In genomic region chr22:46593996-46594946, GRCh38 we compare ENCODE assay signal across 24 cellular contexts. TPM values are rescaled to one million over a fixed set of nuclear protein-coding genes. Genes with fewer than 3 reads are reported as not detected.
DNase-seq lines count a peak whose midpoint lies in the region; ATAC-seq and TF ChIP-seq lines count a peak whose summit lies in the region.
"Had no signal": no experiment of that assay in that cellular context is flagged by ENCODE, and none has a peak within 500 bp of the region (broad histone marks: within the 10 kb centered on the region; RNA-seq: fewer than 3 reads in every experiment).

No MANE protein-coding gene starts in this region.

- H3K27me3 ChIP-seq in heart right ventricle (no peaks in the 10 kb centered on the region), neural progenitor cell (no peaks in the 10 kb centered on the region), upper lobe of left lung (no peaks in the 10 kb centered on the region)

- ATAC-seq in heart right ventricle = no peak
- no peak for ATAC-seq in Right ventricle myocardium superior (ENCODE audit: poor library complexity)
- no peak for ATAC-seq in activated CD8-positive, alpha-beta T cell treated with anti-CD3 and anti-CD28 coated beads, Interleukin-2, amount 10 ng/mL, durations not matched to agents 7 days and 5 days
- no peak for ATAC-seq in upper lobe of left lung (ENCODE audit: low FRiP score in 2 of 2)
- no peak for ATAC-seq in HG02981 (IDR thresholded peaks at IDR 0.05; ENCODE audit: unreplicated experiment)
- no peak for ATAC-seq in HG02840 (IDR thresholded peaks at IDR 0.05; ENCODE audit: low FRiP score, unreplicated experiment)
- ATAC-seq: esophagus mucosa had no signal

- POLR2A ChIA-PET in activated CD8-positive, alpha-beta T cell treated with anti-CD3 and anti-CD28 coated beads, Interleukin-2, amount 10 ng/mL, durations not matched to agents 7 days and 5 days (lab: Charles Lee) = interaction anchor here (0.6 to 2.2 kb wide), 2 partner anchors 20 to 1431 kb away, joined by 3 to 6 read pairs; partner anchors contain the start of gene NUP50

- H3K4me3 ChIP-seq in heart right ventricle (no peak overlapping the region), neural progenitor cell (no peak overlapping the region), upper lobe of left lung (no peak overlapping the region)
- H3K4me3 ChIP-seq: lung, mucosa of descending colon, PC-9 had no signal

- H3K9me3 ChIP-seq in heart right ventricle (no peaks in the 10 kb centered on the region), neural progenitor cell (ENCODE audit: low read depth) (no peaks in the 10 kb centered on the region), upper lobe of left lung (no peaks in the 10 kb centered on the region)
- H3K9me3 ChIP-seq: mucosa of descending colon had no signal

- CTCF ChIA-PET in activated CD8-positive, alpha-beta T cell treated with anti-CD3 and anti-CD28 coated beads, Interleukin-2, amount 10 ng/mL, durations not matched to agents 7 days and 5 days (lab: Charles Lee) = no interaction called here

- H3F3A ChIP-seq in neural progenitor cell (ENCODE audit: low read depth) = no peaks in the 10 kb centered on the region

- no peaks in the 10 kb centered on the region for H3K36me3 Mint-ChIP-seq in activated CD8-positive, alpha-beta T cell treated with anti-CD3 and anti-CD28 coated beads, Interleukin-2, amount 10 ng/mL, durations not matched to agents 7 days and 5 days (ENCODE audit: low read depth)
- no peaks in the 10 kb centered on the region for H3K36me3 Mint-ChIP-seq in neural progenitor cell
- H3K36me3 Mint-ChIP-seq: CD4-positive, CD25-positive, alpha-beta regulatory T cell; IgD-negative memory B cell had no signal

- H3K79me2 ChIP-seq in neural progenitor cell (ENCODE audit: low read depth) = no peaks in the 10 kb centered on the region

- H3K4me1 ChIP-seq in heart right ventricle (peaks cover 24 to 87% (median 75%) of the 10 kb centered on the region in 9 donors), neural progenitor cell (no peaks in the 10 kb centered on the region), upper lobe of left lung (peaks cover 27 to 65% (median 45%) of the 10 kb centered on the region in 4 donors)

- no peak for DNase-seq in heart right ventricle
- no peak for DNase-seq in Right ventricle myocardium superior
- no peak for DNase-seq in activated CD8-positive, alpha-beta T cell treated with anti-CD3 and anti-CD28 coated beads, Interleukin-2, amount 10 ng/mL, durations not matched to agents 7 days and 5 days
- DNase-seq in neural progenitor cell (ENCODE audit: low spot score) = peak; percentile 0
- DNase-seq in upper lobe of left lung = peak in 1 of 2 donors; percentile 41
- DNase-seq in NCI-H2029 treated with DMSO at 0.1 percent for 48 hours (lab: John Stamatoyannopoulos, UW) = no peak
- DNase-seq: ACHN; activated CD4-positive, alpha-beta T cell treated with anti-CD3 and anti-CD28 coated beads for 1 hour; activated naive CD4-positive, alpha-beta T cell treated with anti-CD3 and anti-CD28 coated beads, Interleukin-2, amount 50 U/mL, for 16 hours; CD4-positive, CD25-positive, alpha-beta regulatory T cell; EL; NCI-H1105 treated with DMSO at 0.1 percent for 48 hours; NCI-H2081 treated with DMSO at 0.1 percent for 48 hours; NCI-H446; PC-9; stimulated activated CD8-positive, alpha-beta memory T cell treated with anti-CD3 and anti-CD28 coated beads, Interleukin-4, amount 100 ng/mL, for 48 hours had no signal

- H3K9ac ChIP-seq in neural progenitor cell = no peak overlapping the region

- H2AFZ ChIP-seq in neural progenitor cell (replicated peaks) = no peak overlapping the region
- H2AFZ ChIP-seq: PC-9 had no signal

- H3K27ac ChIP-seq in heart right ventricle (peak overlapping the region in 8 of 10 donors; percentile 78 to 91 (median 86)), neural progenitor cell (no peak overlapping the region), upper lobe of left lung (peak overlapping the region in 3 of 4 donors; percentile 81 to 83 (median 82))
- H3K27ac ChIP-seq: PC-9 had no signal

- H3K36me3 ChIP-seq in heart right ventricle (no peaks in the 10 kb centered on the region), neural progenitor cell (no peaks in the 10 kb centered on the region), upper lobe of left lung (no peaks in the 10 kb centered on the region)

- peaks cover 18% of the 10 kb centered on the region for H4K20me1 ChIP-seq in neural progenitor cell (ENCODE audit: low read depth)

- H3K4me3 Mint-ChIP-seq in activated CD8-positive, alpha-beta T cell treated with anti-CD3 and anti-CD28 coated beads, Interleukin-2, amount 10 ng/mL, durations not matched to agents 7 days and 5 days = no peak overlapping the region
- no peak overlapping the region for H3K4me3 Mint-ChIP-seq in neural progenitor cell
- H3K4me3 Mint-ChIP-seq: CD4-positive, CD25-positive, alpha-beta regulatory T cell; neural crest cell had no signal

- H3K27me3 Mint-ChIP-seq in activated CD8-positive, alpha-beta T cell treated with anti-CD3 and anti-CD28 coated beads, Interleukin-2, amount 10 ng/mL, durations not matched to agents 7 days and 5 days (ENCODE audit: low read depth) = peaks cover 3% of the 10 kb centered on the region
- H3K27me3 Mint-ChIP-seq in neural progenitor cell (ENCODE audit: insufficient read depth, low read depth) = peaks cover 2% of the 10 kb centered on the region
- H3K27me3 Mint-ChIP-seq: CD4-positive, CD25-positive, alpha-beta regulatory T cell; progenitor cell of endocrine pancreas had no signal

- no peak for TF ChIP-seq CTCF in heart right ventricle (IDR thresholded peaks at IDR 0.05)
- no peak for TF ChIP-seq CTCF in neural progenitor cell (IDR thresholded peaks at IDR 0.05)
- TF ChIP-seq CTCF in upper lobe of left lung (IDR thresholded peaks at IDR 0.05) = no peak

- H3K27ac Mint-ChIP-seq in activated CD8-positive, alpha-beta T cell treated with anti-CD3 and anti-CD28 coated beads, Interleukin-2, amount 10 ng/mL, durations not matched to agents 7 days and 5 days = peak overlapping the region; percentile 94
- no peak overlapping the region for H3K27ac Mint-ChIP-seq in neural progenitor cell
- H3K27ac Mint-ChIP-seq: CD4-positive, CD25-positive, alpha-beta regulatory T cell; progenitor cell of endocrine pancreas had no signal

- TF ChIP-seq POLR2A in upper lobe of left lung (IDR thresholded peaks at IDR 0.05) = no peak

- intact Hi-C loops in heart right ventricle (cut with DNase I) = loop anchor here in 1 of 10 donors (5.0 kb wide), 1 partner anchor 53 kb away; no protein-coding TSS in a partner anchor
- intact Hi-C loops in Right ventricle myocardium superior (cut with DNase I) = no loop called here

- peaks cover 52% of the 10 kb centered on the region for H3K4me1 Mint-ChIP-seq in activated CD8-positive, alpha-beta T cell treated with anti-CD3 and anti-CD28 coated beads, Interleukin-2, amount 10 ng/mL, durations not matched to agents 7 days and 5 days (ENCODE audit: low read depth)
- H3K4me1 Mint-ChIP-seq in neural progenitor cell = peaks cover 17% of the 10 kb centered on the region

- 85 to 91% methylated on average over 15 of the region's 15 CpGs for WGBS in heart right ventricle, 2 donors
- 90 to 93% methylated on average over 9 to 10 of the region's 15 CpGs for WGBS in upper lobe of left lung, 2 donors

- no peaks in the 10 kb centered on the region for H3K9me3 Mint-ChIP-seq in activated CD8-positive, alpha-beta T cell treated with anti-CD3 and anti-CD28 coated beads, Interleukin-2, amount 10 ng/mL, durations not matched to agents 7 days and 5 days (ENCODE audit: insufficient read depth)
- no peaks in the 10 kb centered on the region for H3K9me3 Mint-ChIP-seq in neural progenitor cell
- H3K9me3 Mint-ChIP-seq: CD4-positive, CD25-positive, alpha-beta regulatory T cell; IgD-negative memory B cell; neural crest cell had no signal

- no peak overlapping the region for H3K4me2 ChIP-seq in neural progenitor cell
- H3K4me2 ChIP-seq: PC-9 had no signal

- TF ChIP-seq EP300 in upper lobe of left lung (IDR thresholded peaks at IDR 0.05) = no peak

RNA-seq across cellular contexts. Expression of gene GRAMD4, which starts 25.9 kb away (rescaled TPM):
- total RNA-seq in heart right ventricle (100 to 1,000 TPM in 3 of 10 donors, 10 to 100 TPM in 7; 53.9 to 143 (median 71.0) TPM), Right ventricle myocardium superior (80.7 TPM), neural progenitor cell (ENCODE audit: low replicate concordance) (30.2 and 32.2 TPM in 2 replicates), upper lobe of left lung (100 to 1,000 TPM in 3 of 6 donors, 10 to 100 TPM in 3; 59.8 to 302 (median 104) TPM)
- polyA plus RNA-seq in heart right ventricle = 10 to 100 TPM; 29.3 to 33.3 TPM
- 10 to 100 TPM; 41.2 to 42.1 TPM for total RNA-seq in activated CD8-positive, alpha-beta T cell treated with anti-CD3 and anti-CD28 coated beads, Interleukin-2, amount 10 ng/mL, durations not matched to agents 7 days and 5 days

RNA-seq across cellular contexts. Expression of gene CELSR1, which starts 56.9 kb away (rescaled TPM):
- total RNA-seq in heart right ventricle (10 to 100 TPM in 7 of 10 donors, 1 to 10 TPM in 3; 5.5 to 16.7 (median 11.8) TPM), Right ventricle myocardium superior (7.6 TPM), neural progenitor cell (ENCODE audit: low replicate concordance) (12.3 and 18.0 TPM in 2 replicates), upper lobe of left lung (100 to 1,000 TPM in 2 of 6 donors, 10 to 100 TPM in 4; 45.1 to 145 (median 80.1) TPM)
- polyA plus RNA-seq in heart right ventricle = 1 to 10 TPM; 4.0 to 6.4 TPM
- under 1 TPM in 1 of 2 experiments, not detected in 1; 0.08 TPM for total RNA-seq in activated CD8-positive, alpha-beta T cell treated with anti-CD3 and anti-CD28 coated beads, Interleukin-2, amount 10 ng/mL, durations not matched to agents 7 days and 5 days
